In genomic region chr14:54564071-54564798, GRCh38 we compare ENCODE assay signal across 8 cellular contexts. TPM values are rescaled to one million over a fixed set of nuclear protein-coding genes. Genes with fewer than 3 reads are reported as not detected.
A peak's percentile ranks its signal among the peaks of the same experiment; 100 is the strongest.
DNase-seq lines count a peak whose midpoint lies in the region; ATAC-seq, FAIRE-seq and TF ChIP-seq lines count a peak whose summit lies in the region.

No MANE protein-coding gene starts in this region.

- peak; percentile 86 for TF ChIP-seq RAD21 in SK-N-SH (IDR thresholded peaks at IDR 0.05; ENCODE audit: low read length)

- no peak for TF ChIP-seq EP300 in SK-N-SH (IDR thresholded peaks at IDR 0.05; ENCODE audit: borderline replicate concordance in 1 of 2, low read depth in 1 of 2, low read length in 1 of 2)

- H3K27me3 ChIP-seq in SK-N-SH (ENCODE audit: insufficient read depth) (no peaks in the 10 kb centered on the region), psoas muscle (ENCODE audit: insufficient read depth in 3 of 3, low read length in 2 of 3) (no peaks in the 10 kb centered on the region)

- POLR2A ChIA-PET in SK-N-SH (lab: Yijun Ruan, JAX) = interaction anchor here (0.6 to 3.5 kb wide), 4 partner anchors 20 to 244 kb away, joined by 3 to 14 read pairs (median 3); no protein-coding TSS in a partner anchor

- peaks cover 12 to 17% of the 10 kb centered on the region in 2 experiments for H3K4me1 ChIP-seq in SK-N-SH (ENCODE audit: control insufficient read depth in 1 of 2, insufficient read depth in 2 of 2, low read depth in 1 of 2, low read length in 1 of 2)
- H3K4me1 ChIP-seq in psoas muscle = peaks cover 19% of the 10 kb centered on the region

- peak; percentile 92 for TF ChIP-seq CTCF in SK-N-SH (IDR thresholded peaks at IDR 0.05)
- peak; percentile 74 for TF ChIP-seq CTCF in fibroblast of villous mesenchyme (IDR thresholded peaks at IDR 0.05; ENCODE audit: insufficient read depth, low read depth, low read length)
- peak; percentile 93 for TF ChIP-seq CTCF in psoas muscle (IDR thresholded peaks at IDR 0.05)

- 21% methylated on average over 9 of the region's 9 CpGs for WGBS in SK-N-SH (ENCODE audit: low lambda C conversion rate)
- WGBS in psoas muscle, 3 donors = 6 to 17% (median 9%) methylated on average over 9 of the region's 9 CpGs

- peaks cover 42% of the 10 kb centered on the region for H3K79me2 ChIP-seq in SK-N-SH (ENCODE audit: insufficient read depth)

- no peak overlapping the region for H2AFZ ChIP-seq in SK-N-SH (ENCODE audit: low read depth)

- ATAC-seq in SK-N-SH treated with all-trans-retinoic acid at 6 μM for 48 hours (no peak), psoas muscle (no peak), GM21367 (IDR thresholded peaks at IDR 0.05; ENCODE audit: unreplicated experiment) (no peak)

- peak overlapping the region; percentile 70 to 73 for H3K4me3 ChIP-seq in SK-N-SH (ENCODE audit: low read depth in 2 of 2, low read length in 1 of 2)
- H3K4me3 ChIP-seq in fibroblast of villous mesenchyme (ENCODE audit: low read depth, low read length) = peak overlapping the region; percentile 76
- H3K4me3 ChIP-seq in psoas muscle = peak overlapping the region; percentile 86

- H4K20me1 ChIP-seq in SK-N-SH (ENCODE audit: insufficient read depth) = peaks cover 8% of the 10 kb centered on the region

- H3K9me3 ChIP-seq in SK-N-SH (no peaks in the 10 kb centered on the region), psoas muscle (no peaks in the 10 kb centered on the region)

- peak overlapping the region; percentile 82 to 93 for H3K27ac ChIP-seq in SK-N-SH (ENCODE audit: low read depth in 2 of 2, low read length in 1 of 2)
- peak overlapping the region; percentile 99 for H3K27ac ChIP-seq in psoas muscle

- peaks cover 34% of the 10 kb centered on the region for H3F3A ChIP-seq in SK-N-SH (replicated peaks; ENCODE audit: insufficient read depth)

- peak overlapping the region; percentile 93 for H3K4me2 ChIP-seq in SK-N-SH

- DNase-seq in SK-N-SH = peak; percentile 33
- peak; percentile 50 for DNase-seq in M059J (ENCODE audit: low read depth)
- DNase-seq in fibroblast of villous mesenchyme (ENCODE audit: low read depth) = peak; percentile 59
- DNase-seq in psoas muscle = no peak
- no peak for DNase-seq in stimulated activated CD4-positive, alpha-beta T cell treated with anti-CD3 and anti-CD28 coated beads, Interleukin-4, amount 100 ng/mL, for 4 hours

- peak overlapping the region; percentile 95 for H3K9ac ChIP-seq in SK-N-SH

- FAIRE-seq in TTC549 (lab: Jason Lieb, UNC) = peak; percentile 90

- CTCF ChIA-PET in SK-N-SH (lab: Yijun Ruan, JAX) = interaction anchor here (0.6 to 7.3 kb wide), 62 partner anchors 10 to 589 kb away, joined by 3 to 171 read pairs (median 4); partner anchors contain the start of genes CGRRF1 and GCH1

- peaks cover 0 to 2% of the 10 kb centered on the region in 2 experiments for H3K36me3 ChIP-seq in SK-N-SH (replicated peaks in 1 of 2; ENCODE audit: control insufficient read depth in 1 of 2, insufficient read depth in 2 of 2, low read length in 1 of 2)
- no peaks in the 10 kb centered on the region for H3K36me3 ChIP-seq in psoas muscle (ENCODE audit: insufficient read depth in 1 of 2, low read depth in 1 of 2)

- intact Hi-C loops in psoas muscle (cut with DNase I) = loop anchor here in 1 of 2 donors (5.0 kb wide), 1 partner anchor 238 kb away; no protein-coding TSS in a partner anchor

- H3K9me2 ChIP-seq in SK-N-SH = no peaks in the 10 kb centered on the region

TF ChIP-seq in SK-N-SH, 30 proteins besides CTCF, POLR2A, EP300 and RAD21:
- TF ChIP-seq RCOR1 (IDR thresholded peaks at IDR 0.05; ENCODE audit: low read length) = no peak
- TF ChIP-seq SMC3 (IDR thresholded peaks at IDR 0.05; ENCODE audit: low read depth, low read length) = peak; percentile 49
- TF ChIP-seq USF1 (IDR thresholded peaks at IDR 0.05; ENCODE audit: borderline replicate concordance, low read depth) = peak; percentile 24; the same call in 1 of the 2 replicates
- no peak for TF ChIP-seq EZH2phosphoT487 (IDR thresholded peaks at IDR 0.05; ENCODE audit: borderline replicate concordance, low read depth)
- no peak for TF ChIP-seq FOSL2 (IDR thresholded peaks at IDR 0.05; ENCODE audit: borderline replicate concordance, low read depth)
- peak; percentile 38 for TF ChIP-seq PBX3 (IDR thresholded peaks at IDR 0.05)

TF ChIP-seq in SK-N-SH treated with all-trans-retinoic acid at 6 μM for 48 hours, 23 proteins besides CTCF, POLR2A, EP300 and RAD21:
- TF ChIP-seq ESRRG (CRISPR knock-in tag; IDR thresholded peaks at IDR 0.05) (no peak), RARB (CRISPR knock-in tag; IDR thresholded peaks at IDR 0.05) (no peak)

RNA-seq across cellular contexts. Expression of gene SAMD4A, which starts 2.7 kb away (rescaled TPM):
- polyA plus RNA-seq in SK-N-SH (2012; rRNA removed) (5.0 and 5.9 TPM in 2 replicates), psoas muscle (10 to 100 TPM in 2 of 3 donors, 1 to 10 TPM in 1; 9.6 to 67.9 (median 22.1) TPM)
- polyA plus RNA-seq in SK-N-SH (2012; cell fraction: cytosol; rRNA removed) = 5.2 and 5.7 TPM in 2 replicates
- polyA plus RNA-seq in SK-N-SH (2012; cell fraction: nucleus; rRNA removed) = 16.6 and 20.6 TPM in 2 replicates
- total RNA-seq in M059J (2014; rRNA removed; shearing (Covaris generic)) = 3.8 and 7.7 TPM in 2 replicates
- total RNA-seq in fibroblast of villous mesenchyme (43.5 and 61.3 TPM in 2 replicates), psoas muscle (100 to 1,000 TPM in 1 of 4 donors, 10 to 100 TPM in 3; 66.7 to 139 (median 76.3) TPM)

RNA-seq across cellular contexts. Expression of gene CGRRF1, which starts 54.5 kb away (rescaled TPM):
- polyA plus RNA-seq in SK-N-SH (2012; rRNA removed) (6.4 and 7.7 TPM in 2 replicates), psoas muscle (10 to 100 TPM; 21.0 to 41.9 (median 21.6) TPM)
- polyA plus RNA-seq in SK-N-SH (2012; cell fraction: cytosol; rRNA removed) = 9.4 and 9.7 TPM in 2 replicates
- 6.4 and 12.1 TPM in 2 replicates for polyA plus RNA-seq in SK-N-SH (2012; cell fraction: nucleus; rRNA removed)
- 13.0 and 13.9 TPM in 2 replicates for total RNA-seq in M059J (2014; rRNA removed; shearing (Covaris generic))
- total RNA-seq in fibroblast of villous mesenchyme (12.2 and 17.3 TPM in 2 replicates), psoas muscle (10 to 100 TPM; 14.1 to 25.8 (median 22.7) TPM)

Comparison
In these comparisons a context has a peak if more than half of its experiments do, and no peak if none do; other contexts are left out.
1. DNase-seq: peak in SK-N-SH (single experiment), M059J (single experiment) and fibroblast of villous mesenchyme (single experiment); none in psoas muscle (0 of 2) and stimulated activated CD4-positive, alpha-beta T cell treated with anti-CD3 and anti-CD28 coated beads, Interleukin-4, amount 100 ng/mL, for 4 hours (0 of 2).
2. Peak in every context shown above with its lines, with median percentiles within 50 percentile points of each other: H3K4me3 ChIP-seq and CTCF ChIP-seq.